Comparison of ENCODE assay signal across 8 cellular contexts in the genomic region with DNA sequence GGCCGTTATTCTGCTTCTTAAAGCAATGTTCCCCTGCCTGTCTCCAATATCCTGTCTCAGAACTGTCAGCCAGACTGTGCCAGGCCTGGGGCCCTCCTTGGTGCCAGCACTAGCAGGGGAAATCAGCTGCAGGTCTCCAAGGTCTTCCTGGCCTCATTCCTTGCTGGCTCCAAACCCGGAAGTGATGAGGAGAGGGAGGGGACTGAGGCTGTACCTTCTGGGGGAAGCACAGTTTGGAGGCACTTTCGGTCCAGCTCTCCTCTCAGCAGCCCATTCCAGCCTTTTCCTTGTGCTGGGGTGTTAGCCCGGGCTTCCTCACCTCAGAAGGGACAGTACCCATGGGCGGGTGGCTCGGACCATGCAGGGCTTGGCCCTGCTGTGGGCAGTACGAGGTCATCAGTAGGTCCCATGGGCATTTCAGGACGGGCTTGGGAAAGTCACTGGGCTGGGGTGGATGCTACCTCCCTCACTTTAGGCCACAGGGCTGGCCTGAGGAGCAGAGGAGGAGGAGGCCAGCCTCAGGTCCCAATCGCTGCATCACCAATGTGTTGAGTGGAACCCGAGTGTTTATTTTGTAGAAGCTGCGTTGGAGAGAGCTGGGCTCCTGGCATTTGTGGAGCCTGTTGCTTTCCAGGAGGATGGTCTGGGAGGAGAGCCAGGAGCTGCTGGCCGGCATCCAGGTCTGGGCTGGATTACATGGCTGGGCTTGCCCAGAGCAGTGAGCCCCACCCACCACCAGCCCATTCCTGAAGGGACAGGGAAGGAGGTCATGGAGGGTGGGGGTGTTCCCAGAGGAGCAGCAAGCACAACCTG. TPM values are rescaled to one million over a fixed set of nuclear protein-coding genes. Genes with fewer than 3 reads are reported as not detected.
DNase-seq lines count a peak whose midpoint lies in the region; ATAC-seq and TF ChIP-seq lines count a peak whose summit lies in the region.
"Not testable (repeated sequence)": the region's sequence is repeated elsewhere in the genome, so short reads cannot be mapped to it uniquely, and the experiment has no call there.

No MANE protein-coding gene starts in this region.

- not testable (repeated sequence) for H3K36me3 Mint-ChIP-seq in central memory CD8-positive, alpha-beta T cell (ENCODE audit: insufficient read depth)

- not testable (repeated sequence) for H3K36me3 ChIP-seq in gastroesophageal sphincter; lung (ENCODE audit: control insufficient read depth in 2 of 2, insufficient read depth in 2 of 2, low read length in 2 of 2); thoracic aorta

- peak overlapping the region; percentile 31 for H3K27ac ChIP-seq in AG04450 (ENCODE audit: low read depth, low read length)
- peak overlapping the region in 3 of 4 donors; percentile 69 to 78 (median 74) for H3K27ac ChIP-seq in gastroesophageal sphincter
- not testable (repeated sequence) for H3K27ac ChIP-seq in lung (ENCODE audit: low read depth in 1 of 2, low read length in 1 of 2)
- peak overlapping the region in 1 of 2 donors; percentile 30 for H3K27ac ChIP-seq in thoracic aorta

- WGBS in gastroesophageal sphincter (ENCODE audit: low coverage in 1 of 2), 2 donors = no CpG with 5 or more reads among the region's 12 CpGs
- WGBS in lung, 2 donors = 45 to 100% methylated on average over 1 to 4 of the region's 12 CpGs

- not testable (repeated sequence) for H3K27me3 ChIP-seq in AG04450 (ENCODE audit: control insufficient read depth, insufficient read depth, low read length); gastroesophageal sphincter; lung (ENCODE audit: control insufficient read depth, insufficient read depth); thoracic aorta (replicated peaks; ENCODE audit: insufficient read depth)

- TF ChIP-seq CTCF in AG04450 (IDR thresholded peaks at IDR 0.05; ENCODE audit: low read depth, low read length); gastroesophageal sphincter (IDR thresholded peaks at IDR 0.05); lung (IDR thresholded peaks at IDR 0.05; ENCODE audit: control extremely low read depth, extremely low read depth); thoracic aorta (IDR thresholded peaks at IDR 0.05): not testable (repeated sequence)

- intact Hi-C loops in left ventricle myocardium superior (cut with micrococcal nuclease); posterior vena cava (cut with DNase I): not testable (repeated sequence)

- not testable (repeated sequence) for H3K27ac Mint-ChIP-seq in central memory CD8-positive, alpha-beta T cell (ENCODE audit: low read depth)

- not testable (repeated sequence) for H3K4me3 ChIP-seq in AG04450 (ENCODE audit: low read depth, low read length); gastroesophageal sphincter; lung
- H3K4me3 ChIP-seq in thoracic aorta = peak overlapping the region; percentile 33

- H3K27me3 Mint-ChIP-seq in central memory CD8-positive, alpha-beta T cell = not testable (repeated sequence)

- TF ChIP-seq EP300 in gastroesophageal sphincter (IDR thresholded peaks at IDR 0.05) = not testable (repeated sequence)

- DNase-seq in AG04450 (ENCODE audit: low read depth, low spot score); left ventricle myocardium superior; thoracic aorta (ENCODE audit: low spot score): not testable (repeated sequence)
- peak; percentile 9 for DNase-seq in activated CD4-positive, CD25-positive, alpha-beta regulatory T cell treated with anti-CD3 and anti-CD28 coated beads, Interleukin-2, amount 50 U/mL, for 72 hours
- DNase-seq in central memory CD8-positive, alpha-beta T cell (ENCODE audit: low spot score in 2 of 2) = peak; percentile 7 to 8
- DNase-seq in lung (ENCODE audit: low spot score) (peak; percentile 28), posterior vena cava (ENCODE audit: low spot score) (peak; percentile 74)

- POLR2A ChIA-PET in AG04450 (lab: Yijun Ruan, JAX) = not testable (repeated sequence)

- H3K9me3 ChIP-seq in AG04450 (ENCODE audit: control insufficient read depth, insufficient read depth, low read length); gastroesophageal sphincter; lung (ENCODE audit: control insufficient read depth in 2 of 2, insufficient read depth in 1 of 2, low read length in 1 of 2); thoracic aorta: not testable (repeated sequence)

- not testable (repeated sequence) for H3K4me1 ChIP-seq in gastroesophageal sphincter; lung (ENCODE audit: control insufficient read depth in 2 of 2, insufficient read depth in 2 of 2, low read length in 2 of 2); thoracic aorta (ENCODE audit: control insufficient read depth in 1 of 2, low read depth in 2 of 2)

- not testable (repeated sequence) for H3K9me3 Mint-ChIP-seq in central memory CD8-positive, alpha-beta T cell

- not testable (repeated sequence) for ATAC-seq in central memory CD8-positive, alpha-beta T cell (replicated peaks; ENCODE audit: extremely low read depth, poor library complexity, severe bottlenecking)
- ATAC-seq in gastroesophageal sphincter = peak; percentile 89
- peak; percentile 81 for ATAC-seq in left ventricle myocardium superior
- peak; percentile 68 for ATAC-seq in lung (ENCODE audit: insufficient read depth, low FRiP score)
- peak; percentile 81 for ATAC-seq in thoracic aorta (ENCODE audit: insufficient number of reproducible peaks, low FRiP score, low read depth)

- TF ChIP-seq POLR2A in gastroesophageal sphincter (IDR thresholded peaks at IDR 0.05) = not testable (repeated sequence)

- H3K4me3 Mint-ChIP-seq in central memory CD8-positive, alpha-beta T cell = not testable (repeated sequence)

- not testable (repeated sequence) for H3K4me1 Mint-ChIP-seq in central memory CD8-positive, alpha-beta T cell

- CTCF ChIA-PET in AG04450 (lab: Charles Lee) = not testable (repeated sequence)

RNA-seq across cellular contexts. Expression of gene HIC2, which starts 19.0 kb away (rescaled TPM):
- 0.93 and 1.3 TPM in 2 replicates for polyA plus RNA-seq in AG04450 (2011; rRNA removed)
- 2.3 and 2.5 TPM in 2 replicates for polyA minus RNA-seq in AG04450 (2011; rRNA and poly(A)+ RNA removed)
- 1 to 10 TPM; 4.4 to 5.1 (median 4.8) TPM for total RNA-seq in gastroesophageal sphincter
- total RNA-seq in left ventricle myocardium superior = 1.2 TPM
- 1 to 10 TPM; 3.8 to 6.1 TPM for total RNA-seq in lung
- 1 to 10 TPM; 1.8 to 1.9 TPM for polyA plus RNA-seq in lung
- total RNA-seq in posterior vena cava = 1 to 10 TPM; 3.3 to 3.8 TPM
- 1 to 10 TPM; 2.8 to 8.2 TPM for total RNA-seq in thoracic aorta

RNA-seq across cellular contexts. Expression of gene TMEM191C, which starts 31.0 kb away (rescaled TPM):
- polyA plus RNA-seq in AG04450 (2011; rRNA removed) = 0.58 and 0.82 TPM in 2 replicates
- 0.17 and 0.23 TPM in 2 replicates for polyA minus RNA-seq in AG04450 (2011; rRNA and poly(A)+ RNA removed)
- total RNA-seq in gastroesophageal sphincter = 1 to 10 TPM in 1 of 4 donors, under 1 TPM in 2, not detected in 1; 0.15 to 4.4 (median 0.27) TPM
- 0.74 TPM for total RNA-seq in left ventricle myocardium superior
- total RNA-seq in lung = 1 to 10 TPM in 1 of 2 donors, under 1 TPM in 1; 0.31 to 4.7 TPM
- polyA plus RNA-seq in lung = 1 to 10 TPM; 1.7 to 2.3 TPM
- total RNA-seq in posterior vena cava = under 1 TPM; 0.51 to 0.81 TPM
- total RNA-seq in thoracic aorta = under 1 TPM; 0.27 to 0.63 TPM

RNA-seq across cellular contexts. Expression of gene RIMBP3B, which starts 52.7 kb away (rescaled TPM):
- 0.09 and 0.14 TPM in 2 replicates for polyA plus RNA-seq in AG04450 (2011; rRNA removed)
- polyA minus RNA-seq in AG04450 (2011; rRNA and poly(A)+ RNA removed) = 0.51 and 0.52 TPM in 2 replicates
- under 1 TPM in 2 of 4 donors, not detected in 2; under 0.01 to 0.12 TPM for total RNA-seq in gastroesophageal sphincter
- total RNA-seq in left ventricle myocardium superior = 0.05 TPM
- total RNA-seq in lung = under 1 TPM; 0.09 to 0.21 TPM
- polyA plus RNA-seq in lung = under 1 TPM in 1 of 2 donors, not detected in 1; 0.08 TPM
- under 1 TPM; 0.19 to 0.42 TPM for total RNA-seq in posterior vena cava
- not detected for total RNA-seq in thoracic aorta
